Comparison of ENCODE assay signal across 23 cellular contexts in the genomic region with DNA sequence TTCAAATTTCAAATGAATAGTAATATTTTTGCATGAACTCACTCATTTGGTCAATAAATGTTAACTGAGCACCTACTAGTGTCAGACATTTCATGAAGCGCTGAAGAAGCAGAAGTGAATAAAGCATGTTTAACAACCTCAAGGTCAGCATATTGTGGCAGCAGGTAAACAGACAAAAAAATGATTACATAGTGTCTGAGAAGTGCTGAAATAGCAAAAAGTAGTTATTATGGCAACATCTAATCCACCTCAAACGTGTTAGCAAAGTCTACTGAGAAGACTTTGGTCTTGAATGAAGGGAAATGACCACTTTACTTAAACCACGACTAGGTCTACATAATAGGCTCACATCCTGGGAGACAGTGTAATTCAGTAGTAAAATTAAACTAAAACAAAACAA.
DNase-seq lines count a peak whose midpoint lies in the region; ATAC-seq, FAIRE-seq and TF ChIP-seq lines count a peak whose summit lies in the region.
"Had no signal": no experiment of that assay in that cellular context is flagged by ENCODE, and none has a peak within 500 bp of the region (broad histone marks: within the 10 kb centered on the region; RNA-seq: fewer than 3 reads in every experiment).

No MANE protein-coding gene starts in this region.

- TF ChIP-seq RAD21 in A549 (conservative IDR thresholded peaks at IDR 0.05 in 1 of 2, IDR thresholded peaks at IDR 0.05 in 1 of 2), result no peak
- no peak for TF ChIP-seq RAD21 in IMR-90 (IDR thresholded peaks at IDR 0.05; ENCODE audit: low read length)
- TF ChIP-seq RAD21 in K562 (CRISPR knock-in tag; conservative IDR thresholded peaks at IDR 0.05 in 1 of 2, IDR thresholded peaks at IDR 0.05 in 1 of 2), result no peak

- no peak overlapping the region for H2BK15ac ChIP-seq in IMR-90 (ENCODE audit: low read depth, low read length)

- BruUV-seq in IMR-90 (replicated peaks; lab: Mats Ljungman, UMichigan) (no TSS peak), K562 (replicated peaks; lab: Mats Ljungman, UMichigan) (no TSS peak)

- H3K4me3 ChIP-seq in A549 (no peak overlapping the region), IMR-90 (ENCODE audit: insufficient read depth, low read depth, low read length) (no peak overlapping the region), K562 (no peak overlapping the region)
- H3K4me3 ChIP-seq: BLaER1, GM12878 had no signal

- WGBS in A549 (ENCODE audit: missing lambda C conversion rate), result 7% methylated on average over 3 of the region's 3 CpGs
- no CpG with 5 or more reads among the region's 3 CpGs for WGBS in IMR-90 (ENCODE audit: extremely low coverage in 2 of 2, insufficient read length in 1 of 2), 2 experiments
- WGBS in K562 (ENCODE audit: insufficient coverage, low coverage, missing lambda C conversion rate), result 2% methylated on average over 3 of the region's 3 CpGs

- DNase-seq in A549 (ENCODE audit: low read depth in 1 of 2, low spot score in 1 of 2), result no peak
- DNase-seq in IMR-90, result no peak
- DNase-seq in K562 (ENCODE audit: extremely low read depth in 1 of 4, low spot score in 3 of 4), result no peak
- no peak for DNase-seq in foreskin keratinocyte
- DNase-seq: 8988T; AML-193; C1 segment of cervical spinal cord; CD4-positive, alpha-beta memory T cell; CD4-positive, CD25-positive, alpha-beta regulatory T cell; CD8-positive, alpha-beta memory T cell; COR-L47; DMS 273 treated with DMSO at 0.1 percent for 48 hours; DMS153; DMS53; DMS79; DND-41; EL; GDM1 had no signal

- H3K27me3 ChIP-seq in IMR-90 (ENCODE audit: control insufficient read depth, insufficient read depth, low read length) (no peaks in the 10 kb centered on the region), K562 (ENCODE audit: control insufficient read depth in 2 of 2, insufficient read depth in 2 of 2, low read length in 2 of 2) (no peaks in the 10 kb centered on the region), foreskin keratinocyte (no peaks in the 10 kb centered on the region)
- H3K27me3 ChIP-seq: BLaER1 had no signal

- TF ChIP-seq CTCF in A549 (IDR thresholded peaks at IDR 0.05) (no peak), IMR-90 (conservative IDR thresholded peaks at IDR 0.05; ENCODE audit: low read depth, low read length) (no peak), K562 (IDR thresholded peaks at IDR 0.05 in 2 of 3, conservative IDR thresholded peaks at IDR 0.05 in 1 of 3; ENCODE audit: insufficient read depth in 2 of 3, low read depth in 1 of 3, low read length in 3 of 3) (no peak), foreskin keratinocyte (conservative IDR thresholded peaks at IDR 0.05) (no peak)

- intact Hi-C loops in IMR-90 (cut with micrococcal nuclease) (no loop called here), K562 (cut with micrococcal nuclease) (no loop called here)

- H3K27ac ChIP-seq in A549, result no peak overlapping the region
- no peak overlapping the region for H3K27ac ChIP-seq in IMR-90 (ENCODE audit: insufficient read depth, low read length)
- no peak overlapping the region for H3K27ac ChIP-seq in K562 (ENCODE audit: extremely low read depth, low read depth, low read length)
- H3K27ac ChIP-seq in foreskin keratinocyte, result no peak overlapping the region
- H3K27ac ChIP-seq: BLaER1 had no signal

- H4K20me1 ChIP-seq in IMR-90 (ENCODE audit: insufficient read depth, low read length), result no peaks in the 10 kb centered on the region
- H4K20me1 ChIP-seq in K562 (replicated peaks; ENCODE audit: control insufficient read depth, insufficient read depth, low read length), result no peaks in the 10 kb centered on the region
- H4K20me1 ChIP-seq: BLaER1 had no signal

- no peaks in the 10 kb centered on the region for H3K36me3 ChIP-seq in IMR-90 (ENCODE audit: control insufficient read depth, insufficient read depth, low read length)
- no peaks in the 10 kb centered on the region for H3K36me3 ChIP-seq in K562 (ENCODE audit: control insufficient read depth, insufficient read depth, low read length)
- H3K36me3 ChIP-seq: BLaER1 had no signal

- H2BK120ac ChIP-seq in IMR-90 (ENCODE audit: low read depth, low read length), result no peak overlapping the region

- H4K91ac ChIP-seq in IMR-90 (ENCODE audit: insufficient read depth, low read depth, low read length), result no peak overlapping the region

- no peaks in the 10 kb centered on the region for H3K9me1 ChIP-seq in IMR-90 (ENCODE audit: insufficient read depth, low read length)
- no peaks in the 10 kb centered on the region for H3K9me1 ChIP-seq in K562 (ENCODE audit: control insufficient read depth, insufficient read depth, low read length)

- H3K79me2 ChIP-seq in K562 (ENCODE audit: control insufficient read depth, insufficient read depth, low read length), result no peaks in the 10 kb centered on the region

- no peak overlapping the region for H4K5ac ChIP-seq in IMR-90 (ENCODE audit: low read depth, low read length)

- dilution Hi-C loops in IMR-90 (cut with HindIII; ENCODE audit: low sequenced_read_pairs, unreplicated experiment), result no loop called here

- H3K4me1 ChIP-seq in A549, result no peaks in the 10 kb centered on the region
- no peaks in the 10 kb centered on the region for H3K4me1 ChIP-seq in IMR-90 (ENCODE audit: control insufficient read depth, insufficient read depth, low read length)
- H3K4me1 ChIP-seq in K562 (replicated peaks in 1 of 2; ENCODE audit: control insufficient read depth in 2 of 2, insufficient read depth in 2 of 2, low read length in 2 of 2), result no peaks in the 10 kb centered on the region
- H3K4me1 ChIP-seq in foreskin keratinocyte, result no peaks in the 10 kb centered on the region
- H3K4me1 ChIP-seq: BLaER1 had no signal

- H2AK9ac ChIP-seq in IMR-90 (replicated peaks; ENCODE audit: low read depth, low read length, poor library complexity), result no peak overlapping the region

- no peak overlapping the region for H3K4me2 ChIP-seq in A549
- H3K4me2 ChIP-seq in IMR-90 (ENCODE audit: low read depth, low read length), result no peak overlapping the region
- H3K4me2 ChIP-seq in K562 (ENCODE audit: insufficient read depth, low read length), result no peak overlapping the region
- H3K4me2 ChIP-seq: BLaER1 had no signal

- TF ChIP-seq POLR2A in A549 (IDR thresholded peaks at IDR 0.05; ENCODE audit: low read length), result no peak
- no peak for TF ChIP-seq POLR2A in IMR-90 (IDR thresholded peaks at IDR 0.05; ENCODE audit: low read depth, low read length)
- TF ChIP-seq POLR2A in K562 (conservative IDR thresholded peaks at IDR 0.05), result no peak

- no peak overlapping the region for H3K23ac ChIP-seq in IMR-90 (ENCODE audit: low read depth, low read length)

- H2AFZ ChIP-seq in IMR-90 (replicated peaks; ENCODE audit: low read length, poor library complexity) (no peak overlapping the region), K562 (ENCODE audit: low read depth, low read length) (no peak overlapping the region)

- no peak overlapping the region for H2BK20ac ChIP-seq in IMR-90 (ENCODE audit: low read depth, low read length)

- CTCF ChIA-PET in A549 (lab: Yijun Ruan, JAX), result no interaction called here
- CTCF ChIA-PET in IMR-90 (lab: Yijun Ruan, JAX), result no interaction called here
- CTCF ChIA-PET in K562 (lab: Yijun Ruan, JAX; ENCODE audit: low intra/inter-chr PET ratio), result no interaction called here

- H3K79me1 ChIP-seq in IMR-90 (ENCODE audit: low read depth in 1 of 2, low read length in 2 of 2), result no peaks in the 10 kb centered on the region

- H3K9ac ChIP-seq in IMR-90 (ENCODE audit: low read depth, low read length) (no peak overlapping the region), K562 (ENCODE audit: insufficient read depth in 1 of 2, low read depth in 2 of 2, low read length in 2 of 2) (no peak overlapping the region)
- H3K9ac ChIP-seq: BLaER1 had no signal

- no peak overlapping the region for H2BK5ac ChIP-seq in IMR-90 (ENCODE audit: low read depth, low read length, poor library complexity, severe bottlenecking)

- no peak overlapping the region for H2AK5ac ChIP-seq in IMR-90 (ENCODE audit: low read depth, low read length)

- no peak for TF ChIP-seq EP300 in A549 (IDR thresholded peaks at IDR 0.05)
- no peak for TF ChIP-seq EP300 in K562 (IDR thresholded peaks at IDR 0.05; ENCODE audit: low read length)

- H3K4ac ChIP-seq in IMR-90 (ENCODE audit: low read depth, low read length), result no peak overlapping the region

- H3K9me3 ChIP-seq in A549 (no peaks in the 10 kb centered on the region; the same call in 2 of the 3 replicates), IMR-90 (ENCODE audit: control insufficient read depth, insufficient read depth, low read length) (peaks cover 13% of the 10 kb centered on the region), K562 (replicated peaks; ENCODE audit: control insufficient read depth, insufficient read depth, low read depth, low read length) (no peaks in the 10 kb centered on the region; the same call in 1 of the 2 replicates)

- no peak for ATAC-seq in A549
- ATAC-seq in IMR-90 (ENCODE audit: low read depth), result no peak
- ATAC-seq in K562, result no peak
- ATAC-seq in foreskin keratinocyte, result no peak
- ATAC-seq in GM19467 (IDR thresholded peaks at IDR 0.05; ENCODE audit: unreplicated experiment), result no peak
- ATAC-seq: GM12878 had no signal

- POLR2A ChIA-PET in A549 (lab: Yijun Ruan, JAX) (no interaction called here), IMR-90 (lab: Charles Lee; ENCODE audit: unreplicated experiment) (no interaction called here), K562 (lab: Yijun Ruan, JAX) (no interaction called here)

- no peak overlapping the region for H3K14ac ChIP-seq in IMR-90 (replicated peaks; ENCODE audit: low read depth, low read length)

- H3K56ac ChIP-seq in IMR-90 (ENCODE audit: extremely low read depth, insufficient read depth, low read length), result no peak overlapping the region

- H4K8ac ChIP-seq in IMR-90 (ENCODE audit: low read depth in 2 of 2, low read length in 2 of 2), result no peak overlapping the region

- FAIRE-seq in A549 (lab: Jason Lieb, UNC) (no peak), K562 (lab: Jason Lieb, UNC) (no peak)
- FAIRE-seq: GM12878, GM12892, GM18507 had no signal

- no peak overlapping the region for H3K18ac ChIP-seq in IMR-90 (ENCODE audit: low read depth, low read length)

- in situ Hi-C loops in IMR-90 (cut with MboI; ENCODE audit: low sequenced_read_pairs), result no loop called here
- in situ Hi-C loops in K562 (cut with MboI), result no loop called here

TF ChIP-seq in A549, 52 proteins besides CTCF, POLR2A, EP300 and RAD21:
- TF ChIP-seq MAFK (IDR thresholded peaks at IDR 0.05; ENCODE audit: partially characterized antibody) (peak; percentile 75), MYC (IDR thresholded peaks at IDR 0.05; ENCODE audit: borderline replicate concordance, low read length) (no peak), CHD4 (IDR thresholded peaks at IDR 0.05; ENCODE audit: borderline replicate concordance) (no peak), RFX5 (IDR thresholded peaks at IDR 0.05) (no peak)

TF ChIP-seq in IMR-90, 13 proteins besides CTCF, POLR2A, EP300 and RAD21 (continues in another document):
- TF ChIP-seq RCOR1 (IDR thresholded peaks at IDR 0.05; ENCODE audit: insufficient replicate concordance, low read length) (no peak), MAFK (IDR thresholded peaks at IDR 0.05; ENCODE audit: low read depth, low read length) (peak; percentile 56), CEBPB (IDR thresholded peaks at IDR 0.05; ENCODE audit: low read depth, low read length) (no peak)

TF ChIP-seq in K562, 482 proteins besides CTCF, POLR2A, EP300 and RAD21:
- TF ChIP-seq MAFG (tag; conservative IDR thresholded peaks at IDR 0.05) (0 out of 2 replicates have a peak, but pooled peaks have one; percentile 13), PCBP1 (IDR thresholded peaks at IDR 0.05; ENCODE audit: low read depth, low read length, poor library complexity, severe bottlenecking) (no peak), POLR2AphosphoS2 (IDR thresholded peaks at IDR 0.05; ENCODE audit: low read length) (no peak), FOXK1 (CRISPR knock-in tag; IDR thresholded peaks at IDR 0.05; ENCODE audit: borderline replicate concordance) (no peak)
